1 cellular context compared by ENCODE assay signal in genomic region chr2:30457316-30457715, GRCh38.
TF ChIP-seq lines count a peak whose summit lies in the region.

No MANE protein-coding gene starts in this region.

TF ChIP-seq in H1, 55 proteins besides CTCF, POLR2A, EP300 and RAD21:
- peak; percentile 31 for TF ChIP-seq CHD7 (IDR thresholded peaks at IDR 0.05; ENCODE audit: insufficient replicate concordance, low read length)
- no peak for TF ChIP-seq CBX8 (IDR thresholded peaks at IDR 0.05; ENCODE audit: borderline replicate concordance, low read depth, low read length)
